1 cellular context compared by ENCODE assay signal in genomic region chr9:117616436-117616835, GRCh38.
TF ChIP-seq lines count a peak whose summit lies in the region.

No MANE protein-coding gene starts in this region.

TF ChIP-seq in GM23338, 12 proteins besides CTCF, POLR2A, EP300 and RAD21 (continued from another document):
- TF ChIP-seq ZNF462 (CRISPR knock-in tag; IDR thresholded peaks at IDR 0.05) (no peak), ETS1 (IDR thresholded peaks at IDR 0.05) (no peak), EZH2phosphoT487 (IDR thresholded peaks at IDR 0.05; ENCODE audit: unreplicated experiment) (no peak)
